Comparison of ENCODE assay signal across 1 cellular context in the genomic region with DNA sequence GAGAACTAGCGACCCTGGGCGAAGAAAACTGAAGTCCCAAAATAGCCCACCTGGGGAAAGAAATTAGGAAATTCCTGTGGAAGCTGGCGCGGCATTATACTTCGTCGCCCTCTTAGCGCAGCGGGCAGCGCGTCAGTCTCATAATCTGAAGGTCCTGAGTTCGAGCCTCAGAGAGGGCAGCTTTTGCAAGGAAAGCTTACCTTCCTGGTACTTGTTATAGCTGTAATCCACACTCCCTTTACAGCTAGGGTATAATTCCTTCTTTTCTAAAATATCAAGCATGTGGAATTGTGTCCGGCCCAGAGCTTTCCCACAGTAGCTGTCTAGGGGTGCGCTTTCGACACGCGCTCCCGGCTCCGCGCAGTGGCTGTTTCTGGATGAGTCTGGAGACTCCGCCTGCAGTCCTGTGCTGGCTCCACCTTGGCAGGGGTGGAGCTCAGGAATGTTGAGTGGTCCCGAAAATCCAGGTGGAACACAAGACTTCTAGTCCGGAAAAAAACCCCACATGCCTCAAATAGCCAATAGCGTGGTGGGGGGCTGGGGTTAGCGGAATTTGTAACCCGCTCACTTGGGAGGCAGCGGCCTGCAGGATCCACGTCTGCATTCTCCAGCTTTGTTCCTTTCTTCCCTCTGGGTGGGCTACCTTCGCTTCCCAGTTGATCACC.
TF ChIP-seq lines count a peak whose summit lies in the region.

No MANE protein-coding gene starts in this region.

TF ChIP-seq in WTC11, 78 proteins besides CTCF, POLR2A, EP300 and RAD21 (continued from another document):
- TF ChIP-seq, protein P1, sequence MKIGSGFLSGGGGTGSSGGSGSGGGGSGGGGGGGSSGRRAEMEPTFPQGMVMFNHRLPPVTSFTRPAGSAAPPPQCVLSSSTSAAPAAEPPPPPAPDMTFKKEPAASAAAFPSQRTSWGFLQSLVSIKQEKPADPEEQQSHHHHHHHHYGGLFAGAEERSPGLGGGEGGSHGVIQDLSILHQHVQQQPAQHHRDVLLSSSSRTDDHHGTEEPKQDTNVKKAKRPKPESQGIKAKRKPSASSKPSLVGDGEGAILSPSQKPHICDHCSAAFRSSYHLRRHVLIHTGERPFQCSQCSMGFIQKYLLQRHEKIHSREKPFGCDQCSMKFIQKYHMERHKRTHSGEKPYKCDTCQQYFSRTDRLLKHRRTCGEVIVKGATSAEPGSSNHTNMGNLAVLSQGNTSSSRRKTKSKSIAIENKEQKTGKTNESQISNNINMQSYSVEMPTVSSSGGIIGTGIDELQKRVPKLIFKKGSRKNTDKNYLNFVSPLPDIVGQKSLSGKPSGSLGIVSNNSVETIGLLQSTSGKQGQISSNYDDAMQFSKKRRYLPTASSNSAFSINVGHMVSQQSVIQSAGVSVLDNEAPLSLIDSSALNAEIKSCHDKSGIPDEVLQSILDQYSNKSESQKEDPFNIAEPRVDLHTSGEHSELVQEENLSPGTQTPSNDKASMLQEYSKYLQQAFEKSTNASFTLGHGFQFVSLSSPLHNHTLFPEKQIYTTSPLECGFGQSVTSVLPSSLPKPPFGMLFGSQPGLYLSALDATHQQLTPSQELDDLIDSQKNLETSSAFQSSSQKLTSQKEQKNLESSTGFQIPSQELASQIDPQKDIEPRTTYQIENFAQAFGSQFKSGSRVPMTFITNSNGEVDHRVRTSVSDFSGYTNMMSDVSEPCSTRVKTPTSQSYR (CRISPR knock-in tag; IDR thresholded peaks at IDR 0.05), result no peak
- TF ChIP-seq, protein P2, sequence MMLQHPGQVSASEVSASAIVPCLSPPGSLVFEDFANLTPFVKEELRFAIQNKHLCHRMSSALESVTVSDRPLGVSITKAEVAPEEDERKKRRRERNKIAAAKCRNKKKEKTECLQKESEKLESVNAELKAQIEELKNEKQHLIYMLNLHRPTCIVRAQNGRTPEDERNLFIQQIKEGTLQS (CRISPR knock-in tag; conservative IDR thresholded peaks at IDR 0.05), result no peak
- TF ChIP-seq NFYB (CRISPR knock-in tag; conservative IDR thresholded peaks at IDR 0.05; ENCODE audit: low read depth) (peak; percentile 50), ZNF317 (CRISPR knock-in tag; IDR thresholded peaks at IDR 0.05; ENCODE audit: borderline replicate concordance, low read depth) (no peak), ZNF396 (CRISPR knock-in tag; IDR thresholded peaks at IDR 0.05; ENCODE audit: borderline replicate concordance) (no peak), NR3C1 (CRISPR knock-in tag; conservative IDR thresholded peaks at IDR 0.05; ENCODE audit: low read depth) (no peak), TEAD4 (CRISPR knock-in tag; IDR thresholded peaks at IDR 0.05) (no peak), NR2C2 (CRISPR knock-in tag; IDR thresholded peaks at IDR 0.05) (no peak), GABPB1 (CRISPR knock-in tag; IDR thresholded peaks at IDR 0.05) (no peak)
- TF ChIP-seq, protein P3, sequence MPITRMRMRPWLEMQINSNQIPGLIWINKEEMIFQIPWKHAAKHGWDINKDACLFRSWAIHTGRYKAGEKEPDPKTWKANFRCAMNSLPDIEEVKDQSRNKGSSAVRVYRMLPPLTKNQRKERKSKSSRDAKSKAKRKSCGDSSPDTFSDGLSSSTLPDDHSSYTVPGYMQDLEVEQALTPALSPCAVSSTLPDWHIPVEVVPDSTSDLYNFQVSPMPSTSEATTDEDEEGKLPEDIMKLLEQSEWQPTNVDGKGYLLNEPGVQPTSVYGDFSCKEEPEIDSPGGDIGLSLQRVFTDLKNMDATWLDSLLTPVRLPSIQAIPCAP (CRISPR knock-in tag; IDR thresholded peaks at IDR 0.05), result no peak
- TF ChIP-seq, protein P4, sequence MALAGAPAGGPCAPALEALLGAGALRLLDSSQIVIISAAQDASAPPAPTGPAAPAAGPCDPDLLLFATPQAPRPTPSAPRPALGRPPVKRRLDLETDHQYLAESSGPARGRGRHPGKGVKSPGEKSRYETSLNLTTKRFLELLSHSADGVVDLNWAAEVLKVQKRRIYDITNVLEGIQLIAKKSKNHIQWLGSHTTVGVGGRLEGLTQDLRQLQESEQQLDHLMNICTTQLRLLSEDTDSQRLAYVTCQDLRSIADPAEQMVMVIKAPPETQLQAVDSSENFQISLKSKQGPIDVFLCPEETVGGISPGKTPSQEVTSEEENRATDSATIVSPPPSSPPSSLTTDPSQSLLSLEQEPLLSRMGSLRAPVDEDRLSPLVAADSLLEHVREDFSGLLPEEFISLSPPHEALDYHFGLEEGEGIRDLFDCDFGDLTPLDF (CRISPR knock-in tag; IDR thresholded peaks at IDR 0.05), result no peak
- TF ChIP-seq, protein P5, sequence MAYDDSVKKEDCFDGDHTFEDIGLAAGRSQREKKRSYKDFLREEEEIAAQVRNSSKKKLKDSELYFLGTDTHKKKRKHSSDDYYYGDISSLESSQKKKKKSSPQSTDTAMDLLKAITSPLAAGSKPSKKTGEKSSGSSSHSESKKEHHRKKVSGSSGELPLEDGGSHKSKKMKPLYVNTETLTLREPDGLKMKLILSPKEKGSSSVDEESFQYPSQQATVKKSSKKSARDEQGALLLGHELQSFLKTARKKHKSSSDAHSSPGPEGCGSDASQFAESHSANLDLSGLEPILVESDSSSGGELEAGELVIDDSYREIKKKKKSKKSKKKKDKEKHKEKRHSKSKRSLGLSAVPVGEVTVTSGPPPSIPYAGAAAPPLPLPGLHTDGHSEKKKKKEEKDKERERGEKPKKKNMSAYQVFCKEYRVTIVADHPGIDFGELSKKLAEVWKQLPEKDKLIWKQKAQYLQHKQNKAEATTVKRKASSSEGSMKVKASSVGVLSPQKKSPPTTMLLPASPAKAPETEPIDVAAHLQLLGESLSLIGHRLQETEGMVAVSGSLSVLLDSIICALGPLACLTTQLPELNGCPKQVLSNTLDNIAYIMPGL (CRISPR knock-in tag; IDR thresholded peaks at IDR 0.05), result peak; percentile 62; the same call in 1 of the 2 replicates
